25 cellular contexts compared by ENCODE assay signal in the genomic region with DNA sequence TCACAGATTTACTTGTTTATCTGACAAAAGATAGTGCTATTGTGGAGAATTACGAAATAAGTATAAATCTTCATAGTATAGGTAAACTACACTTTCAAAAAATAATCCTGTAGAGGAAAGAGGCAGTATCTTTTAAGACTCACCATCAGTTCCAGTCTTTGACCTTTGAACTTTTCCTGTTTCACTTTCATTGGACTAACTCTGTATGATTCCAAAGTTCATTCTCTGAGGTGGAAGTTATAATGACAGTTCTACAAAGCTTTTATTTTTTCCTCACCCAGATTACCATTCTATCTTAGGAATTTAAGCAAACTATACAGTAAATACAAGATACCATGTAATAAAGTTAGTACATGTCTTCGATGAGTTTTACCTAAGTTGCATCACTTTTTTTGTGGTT.
"Had no signal": no experiment of that assay in that cellular context is flagged by ENCODE, and none has a peak within 500 bp of the region (broad histone marks: within the 10 kb centered on the region; RNA-seq: fewer than 3 reads in every experiment).

No MANE protein-coding gene starts in this region.

- H3K4me3 ChIP-seq: ascending aorta, cardiac muscle cell had no signal

- ATAC-seq: activated naive CD4-positive, alpha-beta T cell treated with anti-CD3 and anti-CD28 coated beads, Interleukin-2, amount 50 U/mL, for 72 hours; activated naive CD8-positive, alpha-beta T cell treated with anti-CD3 and anti-CD28 coated beads, Interleukin-2, amount 50 U/mL, for 24 hours; activated T-cell treated with anti-CD3 and anti-CD28 coated beads, Interleukin-2, amount 50 U/mL, for 4 hours; T-cell had no signal

- DNase-seq: activated CD4-positive, alpha-beta memory T cell treated with anti-CD3 and anti-CD28 coated beads for 36 hours; activated CD4-positive, alpha-beta T cell treated with anti-CD3 and anti-CD28 coated beads, Interleukin-2, amount 10 ng/mL, durations not matched to agents 7 days and 5 days; activated CD4-positive, CD25-positive, alpha-beta regulatory T cell; activated CD8-positive, alpha-beta memory T cell treated with anti-CD3 and anti-CD28 coated beads for 24 hours; activated effector memory CD4-positive, alpha-beta T cell treated with anti-CD3 and anti-CD28 coated beads, Interleukin-2, amount 50 U/mL, for 16 hours; activated naive CD4-positive, alpha-beta T cell treated with Interleukin-2 at 50 U/mL for 16 hours; activated naive CD8-positive, alpha-beta T cell treated with anti-CD3 and anti-CD28 coated beads, Interleukin-2, amount 50 U/mL, for 24 hours; activated T-cell treated with anti-CD3 and anti-CD28 coated beads, Interleukin-2, amount 50 U/mL, for 4 hours; amniotic stem cell; Karpas-422; NCI-H1105 treated with DMSO at 0.1 percent for 48 hours; NCI-H146; NCI-H1930; NCI-H2171; NCI-H226; NCI-H526; NCI-H774; SIG-M5; T-cell; T-helper 2 cell; T1000 had no signal

- H3K9me3 ChIP-seq: ascending aorta had no signal

- H3K27ac ChIP-seq: ascending aorta, cardiac muscle cell, VCaP had no signal

- H3K27me3 ChIP-seq: ascending aorta, cardiac muscle cell had no signal

- H3K4me1 ChIP-seq: ascending aorta had no signal

- H3K36me3 ChIP-seq: ascending aorta, cardiac muscle cell had no signal
